ENCODE assay signal across 8 cellular contexts in the genomic region with DNA sequence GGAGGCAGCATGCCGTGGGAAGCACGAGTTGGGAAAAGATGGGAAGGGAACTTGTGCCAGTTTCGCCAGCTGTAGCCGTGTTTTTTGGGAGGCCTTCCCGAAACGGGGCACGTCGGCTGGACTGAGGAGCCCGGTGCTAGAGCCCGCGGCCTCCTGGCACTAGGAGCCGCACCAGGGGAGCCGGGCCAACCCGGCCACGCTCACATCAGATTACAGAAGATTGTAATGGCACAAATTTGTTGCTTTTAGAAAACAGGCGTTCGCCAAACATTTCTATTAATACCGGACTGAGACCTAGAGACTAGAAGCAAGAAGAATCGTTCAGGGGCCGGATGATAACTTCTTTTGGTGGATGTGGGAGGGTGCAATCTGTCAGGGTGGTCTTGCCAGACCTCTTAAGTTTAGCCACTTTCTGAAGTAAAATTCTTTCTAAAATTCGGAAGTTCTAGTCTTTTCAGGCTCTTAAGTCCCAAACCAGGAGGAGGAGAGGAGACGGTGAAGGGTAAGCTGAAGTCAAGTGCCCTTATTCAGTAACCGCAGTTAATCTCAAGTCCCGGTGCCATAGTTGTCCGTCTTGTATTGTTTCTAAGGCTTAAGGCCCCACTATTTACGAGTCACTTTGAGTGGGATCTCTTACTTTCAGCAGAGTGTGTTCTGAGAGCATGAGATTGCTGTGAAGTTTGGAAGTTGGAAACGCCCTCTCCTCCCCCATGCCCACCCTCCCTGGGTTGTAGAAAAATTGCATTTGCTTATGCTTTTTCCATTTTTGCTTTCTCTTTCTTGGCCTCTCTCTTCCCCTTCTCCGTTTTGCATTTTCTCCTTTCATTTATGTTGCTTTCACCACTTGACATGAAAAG. TPM values are rescaled to one million over a fixed set of nuclear protein-coding genes. Genes with fewer than 3 reads are reported as not detected.
DNase-seq lines count a peak whose midpoint lies in the region; ATAC-seq and TF ChIP-seq lines count a peak whose summit lies in the region.

No MANE protein-coding gene starts in this region.

- H3K36me3 ChIP-seq in left ventricle myocardium inferior: peaks cover 3% of the 10 kb centered on the region

- no peaks in the 10 kb centered on the region for H3K9me3 Mint-ChIP-seq in activated naive CD8-positive, alpha-beta T cell treated with anti-CD3 and anti-CD28 coated beads for 36 hours

- DNase-seq in GM12864 (ENCODE audit: low read depth) (no peak), NCI-H69 (lab: John Stamatoyannopoulos, UW) (peak; percentile 61), left ventricle myocardium inferior (peak; percentile 41), sciatic nerve (ENCODE audit: low spot score) (peak; percentile 63), GM19240 (ENCODE audit: insufficient read length, low spot score) (no peak)
- DNase-seq in activated naive CD8-positive, alpha-beta T cell treated with anti-CD3 and anti-CD28 coated beads for 36 hours: peak; percentile 16

- H3K27ac ChIP-seq in left ventricle myocardium inferior (replicated peaks): peak overlapping the region; percentile 98

- H3K27me3 Mint-ChIP-seq in activated naive CD8-positive, alpha-beta T cell treated with anti-CD3 and anti-CD28 coated beads for 36 hours: no peaks in the 10 kb centered on the region

- H3K36me3 Mint-ChIP-seq in activated naive CD8-positive, alpha-beta T cell treated with anti-CD3 and anti-CD28 coated beads for 36 hours: peaks cover 41% of the 10 kb centered on the region

- ATAC-seq in sciatic nerve (peak; percentile 62), HG02610 (IDR thresholded peaks at IDR 0.05; ENCODE audit: unreplicated experiment) (no peak), HG03457 (IDR thresholded peaks at IDR 0.05; ENCODE audit: unreplicated experiment) (no peak)

- no peaks in the 10 kb centered on the region for H3K27me3 ChIP-seq in left ventricle myocardium inferior (ENCODE audit: low read depth)

- H3K4me3 Mint-ChIP-seq in activated naive CD8-positive, alpha-beta T cell treated with anti-CD3 and anti-CD28 coated beads for 36 hours: peak overlapping the region; percentile 94

- peaks cover 49% of the 10 kb centered on the region for H3K4me1 Mint-ChIP-seq in activated naive CD8-positive, alpha-beta T cell treated with anti-CD3 and anti-CD28 coated beads for 36 hours

- peaks cover 68% of the 10 kb centered on the region for H3K4me1 ChIP-seq in left ventricle myocardium inferior

- H3K4me3 ChIP-seq in GM12864 (ENCODE audit: low read depth, low read length) (peak overlapping the region; percentile 80), left ventricle myocardium inferior (peak overlapping the region; percentile 98)

- no peaks in the 10 kb centered on the region for H3K9me3 ChIP-seq in left ventricle myocardium inferior (replicated peaks)

- H3K27ac Mint-ChIP-seq in activated naive CD8-positive, alpha-beta T cell treated with anti-CD3 and anti-CD28 coated beads for 36 hours: peak overlapping the region; percentile 92

- TF ChIP-seq CTCF in GM12864 (IDR thresholded peaks at IDR 0.05; ENCODE audit: low read depth, low read length, missing control alignments) (no peak), left ventricle myocardium inferior (IDR thresholded peaks at IDR 0.05; ENCODE audit: borderline replicate concordance) (no peak)

- intact Hi-C loops in left ventricle myocardium inferior (cut with micrococcal nuclease) (loop anchor here (10.0 kb wide), 1 partner anchor 63 kb away; no protein-coding TSS in a partner anchor), sciatic nerve (cut with DNase I) (no loop called here)

RNA-seq across cellular contexts. Expression of a gene that starts 1.4 kb away (rescaled TPM):
- 10 to 100 TPM; 48.0 to 51.0 TPM for total RNA-seq in activated naive CD8-positive, alpha-beta T cell treated with anti-CD3 and anti-CD28 coated beads for 36 hours
- 102 TPM for total RNA-seq in left ventricle myocardium inferior
- 49.3 TPM for total RNA-seq in sciatic nerve

Comparison
In these comparisons a context has a peak if more than half of its experiments do, and no peak if none do; other contexts are left out.
1. DNase-seq: peak in NCI-H69 (single experiment), activated naive CD8-positive, alpha-beta T cell treated with anti-CD3 and anti-CD28 coated beads for 36 hours (single experiment), left ventricle myocardium inferior (single experiment) and sciatic nerve (single experiment); none in GM12864 (single experiment) and GM19240 (single experiment).